16 cellular contexts compared by ENCODE assay signal in genomic region chr18:9861157-9861556, GRCh38. TPM values are rescaled to one million over a fixed set of nuclear protein-coding genes. Genes with fewer than 3 reads are reported as not detected.
DNase-seq lines count a peak whose midpoint lies in the region; ATAC-seq lines count a peak whose summit lies in the region.
"Had no signal": no experiment of that assay in that cellular context is flagged by ENCODE, and none has a peak within 500 bp of the region (broad histone marks: within the 10 kb centered on the region; RNA-seq: fewer than 3 reads in every experiment).

No MANE protein-coding gene starts in this region.

- H3K36me3 ChIP-seq in naive thymus-derived CD4-positive, alpha-beta T cell (ENCODE audit: control insufficient read depth in 2 of 3, insufficient read depth in 3 of 3, low read length in 3 of 3): no peaks in the 10 kb centered on the region

- CTCF ChIA-PET in naive thymus-derived CD4-positive, alpha-beta T cell (lab: Charles Lee): interaction anchor here (0.6 kb wide), 1 partner anchor 88 kb away, joined by 5 read pairs; no protein-coding TSS in a partner anchor

- H3K4me1 ChIP-seq in naive thymus-derived CD4-positive, alpha-beta T cell (ENCODE audit: control insufficient read depth in 2 of 2, insufficient read depth in 2 of 2, low read length in 2 of 2): no peaks in the 10 kb centered on the region

- H3K4me1 Mint-ChIP-seq in stimulated activated naive CD8-positive, alpha-beta T cell treated with anti-CD3 and anti-CD28 coated beads, Interleukin-15, amount 100 ng/mL, for 72 hours: peaks cover 17% of the 10 kb centered on the region
- H3K4me1 Mint-ChIP-seq in naive thymus-derived CD4-positive, alpha-beta T cell: peaks cover 0 to 5% (median 0%) of the 10 kb centered on the region in 7 donors
- H3K4me1 Mint-ChIP-seq: nephron had no signal

- H3K27me3 Mint-ChIP-seq in stimulated activated naive CD8-positive, alpha-beta T cell treated with anti-CD3 and anti-CD28 coated beads, Interleukin-15, amount 100 ng/mL, for 72 hours: peaks cover 8% of the 10 kb centered on the region
- H3K27me3 Mint-ChIP-seq in naive thymus-derived CD4-positive, alpha-beta T cell: peaks cover 1 to 14% (median 5%) of the 10 kb centered on the region in 5 donors

- POLR2A ChIA-PET in naive thymus-derived CD4-positive, alpha-beta T cell (lab: Charles Lee): no interaction called here

- H3K27ac Mint-ChIP-seq in stimulated activated naive CD8-positive, alpha-beta T cell treated with anti-CD3 and anti-CD28 coated beads, Interleukin-15, amount 100 ng/mL, for 72 hours: no peak overlapping the region
- no peak overlapping the region for H3K27ac Mint-ChIP-seq in naive thymus-derived CD4-positive, alpha-beta T cell
- H3K27ac Mint-ChIP-seq: activated CD8-positive, alpha-beta T cell treated with anti-CD3 and anti-CD28 coated beads, Interleukin-2, amount 10 ng/mL, durations not matched to agents 7 days and 5 days; nephron had no signal

- no peaks in the 10 kb centered on the region for H3K27me3 ChIP-seq in naive thymus-derived CD4-positive, alpha-beta T cell (ENCODE audit: control insufficient read depth in 2 of 2, insufficient read depth in 2 of 2, low read length in 2 of 2)
- H3K27me3 ChIP-seq: tibial artery had no signal

- no peak overlapping the region for H3K4me3 Mint-ChIP-seq in stimulated activated naive CD8-positive, alpha-beta T cell treated with anti-CD3 and anti-CD28 coated beads, Interleukin-15, amount 100 ng/mL, for 72 hours
- no peak overlapping the region for H3K4me3 Mint-ChIP-seq in naive thymus-derived CD4-positive, alpha-beta T cell
- H3K4me3 Mint-ChIP-seq: activated CD8-positive, alpha-beta T cell treated with anti-CD3 and anti-CD28 coated beads, Interleukin-2, amount 10 ng/mL, durations not matched to agents 7 days and 5 days; nephron; T-helper 1 cell treated with Interleukin-12 subunit alpha and Interleukin-12 subunit beta and Interleukin-4 antibody, amounts not matched to agents 30 μg/mL and 1 μg/mL, for 36 hours had no signal

- peak; percentile 75 for ATAC-seq in stimulated activated naive CD8-positive, alpha-beta T cell treated with anti-CD3 and anti-CD28 coated beads, Interleukin-15, amount 100 ng/mL, for 72 hours
- ATAC-seq in stimulated activated naive CD8-positive, alpha-beta T cell treated with anti-CD3 and anti-CD28 coated beads, Interleukin-15, Interleukin-2, amounts not matched to agents 100 U/mL and 50 U/mL, for 24 hours: no peak
- ATAC-seq in GM21737 (IDR thresholded peaks at IDR 0.05; ENCODE audit: unreplicated experiment): peak; percentile 67
- peak; percentile 95 for ATAC-seq in HG03175 (IDR thresholded peaks at IDR 0.05; ENCODE audit: unreplicated experiment)
- ATAC-seq in naive thymus-derived CD4-positive, alpha-beta T cell: no peak
- ATAC-seq: activated CD8-positive, alpha-beta T cell treated with anti-CD3 and anti-CD28 coated beads, Interleukin-2, amount 10 ng/mL, durations not matched to agents 7 days and 5 days had no signal

- H3K9me3 Mint-ChIP-seq in stimulated activated naive CD8-positive, alpha-beta T cell treated with anti-CD3 and anti-CD28 coated beads, Interleukin-15, amount 100 ng/mL, for 72 hours: peaks cover 11 to 13% of the 10 kb centered on the region in 2 donors
- H3K9me3 Mint-ChIP-seq in naive thymus-derived CD4-positive, alpha-beta T cell: peaks cover 8 to 17% (median 10%) of the 10 kb centered on the region in 11 donors

- peaks cover 0 to 15% (median 0%) of the 10 kb centered on the region in 3 experiments for H3K9me3 ChIP-seq in naive thymus-derived CD4-positive, alpha-beta T cell (ENCODE audit: control insufficient read depth in 2 of 3, low read length in 3 of 3)
- H3K9me3 ChIP-seq: tibial artery had no signal

- DNase-seq in stimulated activated naive CD8-positive, alpha-beta T cell treated with anti-CD3 and anti-CD28 coated beads, Interleukin-15, amount 100 ng/mL, for 72 hours: no peak
- no peak for DNase-seq in stimulated activated naive CD8-positive, alpha-beta T cell treated with anti-CD3 and anti-CD28 coated beads, Interleukin-15, Interleukin-2, amounts not matched to agents 100 U/mL and 50 U/mL, for 24 hours
- no peak for DNase-seq in cerebellar cortex (ENCODE audit: low spot score)
- DNase-seq in NCI-H2029 (lab: John Stamatoyannopoulos, UW): no peak
- DNase-seq in naive thymus-derived CD4-positive, alpha-beta T cell: no peak
- DNase-seq in stimulated activated CD4-positive, alpha-beta T cell treated with anti-CD3 and anti-CD28 coated beads, Interleukin-12 subunit alpha, Interleukin-12 subunit beta, amount 100 ng/mL, for 4 hours: no peak
- DNase-seq: activated CD8-positive, alpha-beta T cell treated with anti-CD3 and anti-CD28 coated beads, Interleukin-2, amount 10 ng/mL, durations not matched to agents 7 days and 5 days; activated naive CD4-positive, alpha-beta T cell treated with Interleukin-2 at 50 U/mL for 16 hours; Calu3; central memory CD4-positive, alpha-beta T cell; hypothalamus; tibial artery had no signal

- intact Hi-C loops in naive thymus-derived CD4-positive, alpha-beta T cell (cut with micrococcal nuclease): no loop called here

- no peak overlapping the region for H3K27ac ChIP-seq in naive thymus-derived CD4-positive, alpha-beta T cell (ENCODE audit: low read depth, low read length)
- H3K27ac ChIP-seq: tibial artery had no signal

- H3K36me3 Mint-ChIP-seq in naive thymus-derived CD4-positive, alpha-beta T cell: peaks cover 5 to 11% (median 8%) of the 10 kb centered on the region in 5 donors

- no peak overlapping the region for H3K4me3 ChIP-seq in naive thymus-derived CD4-positive, alpha-beta T cell (ENCODE audit: low read length)
- H3K4me3 ChIP-seq: tibial artery had no signal

RNA-seq across cellular contexts. Expression of gene TXNDC2, which starts 24.6 kb away (rescaled TPM):
- total RNA-seq in naive thymus-derived CD4-positive, alpha-beta T cell: under 1 TPM in 1 of 5 experiments, not detected in 4; 0.07 TPM
- polyA plus RNA-seq in naive thymus-derived CD4-positive, alpha-beta T cell: not detected
- total RNA-seq: activated CD8-positive, alpha-beta T cell treated with anti-CD3 and anti-CD28 coated beads, Interleukin-2, amount 10 ng/mL, durations not matched to agents 7 days and 5 days; Calu3 had no signal

RNA-seq across cellular contexts. Expression of gene VAPA, which starts 52.7 kb away (rescaled TPM):
- total RNA-seq in naive thymus-derived CD4-positive, alpha-beta T cell: 100 to 1,000 TPM; 109 to 199 (median 151) TPM
- 100 to 1,000 TPM; 214 to 278 TPM for polyA plus RNA-seq in naive thymus-derived CD4-positive, alpha-beta T cell

Comparison
In these comparisons a context has a peak if more than half of its experiments do, and no peak if none do; other contexts are left out.
1. ATAC-seq: peak in stimulated activated naive CD8-positive, alpha-beta T cell treated with anti-CD3 and anti-CD28 coated beads, Interleukin-15, amount 100 ng/mL, for 72 hours (single experiment), GM21737 (single experiment) and HG03175 (single experiment); none in stimulated activated naive CD8-positive, alpha-beta T cell treated with anti-CD3 and anti-CD28 coated beads, Interleukin-15, Interleukin-2, amounts not matched to agents 100 U/mL and 50 U/mL, for 24 hours (single experiment) and naive thymus-derived CD4-positive, alpha-beta T cell (single experiment).